In genomic region chr5:140795259-140795641, GRCh38 we compare ENCODE assay signal across 10 cellular contexts. TPM values are rescaled to one million over a fixed set of nuclear protein-coding genes. Genes with fewer than 3 reads are reported as not detected.
DNase-seq lines count a peak whose midpoint lies in the region; TF ChIP-seq lines count a peak whose summit lies in the region.
"Had no signal": no experiment of that assay in that cellular context is flagged by ENCODE, and none has a peak within 500 bp of the region (broad histone marks: within the 10 kb centered on the region; RNA-seq: fewer than 3 reads in every experiment).

No MANE protein-coding gene starts in this region.

- H3K36me3 ChIP-seq in sigmoid colon, result no peaks in the 10 kb centered on the region
- H3K36me3 ChIP-seq: tibial nerve had no signal

- TF ChIP-seq EP300 in sigmoid colon (IDR thresholded peaks at IDR 0.05), result no peak

- intact Hi-C loops in sigmoid colon (cut with DNase I), result no loop called here

- H3K9me3 ChIP-seq in sigmoid colon, result peaks cover 0 to 31% (median 25%) of the 10 kb centered on the region in 4 donors

- H3K4me3 ChIP-seq in fibroblast of villous mesenchyme (ENCODE audit: low read depth, low read length) (no peak overlapping the region), sigmoid colon (peak overlapping the region in 3 of 4 donors; percentile 16 to 28 (median 25))

- TF ChIP-seq CTCF in fibroblast of villous mesenchyme (IDR thresholded peaks at IDR 0.05; ENCODE audit: insufficient read depth, low read depth, low read length) (peak; percentile 33), sigmoid colon (IDR thresholded peaks at IDR 0.05) (no peak)

- no peaks in the 10 kb centered on the region for H3K4me1 ChIP-seq in sigmoid colon
- H3K4me1 ChIP-seq: tibial nerve had no signal

- TF ChIP-seq POLR2A in sigmoid colon (IDR thresholded peaks at IDR 0.05), result no peak

- whole genome bisulfite sequencing in sigmoid colon, 2 donors, result 26 to 47% methylated on average over 15 of the region's 15 CpGs

- DNase-seq in GM03348 (ENCODE audit: low spot score) (peak; percentile 28), NCI-H446 treated with DMSO at 0.1 percent for 48 hours (lab: John Stamatoyannopoulos, UW) (peak; percentile 30), fibroblast of villous mesenchyme (ENCODE audit: low read depth) (no peak), sigmoid colon (no peak), amniotic stem cell (lab: John Stamatoyannopoulos, UW) (no peak), T-helper 9 cell (no peak)
- DNase-seq in activated naive CD4-positive, alpha-beta T cell treated with anti-CD3 and anti-CD28 coated beads, Interleukin-2, amount 50 U/mL, for 16 hours, result no peak

- peaks cover 0 to 70% (median 0%) of the 10 kb centered on the region in 3 donors for H3K27me3 ChIP-seq in sigmoid colon
- H3K27me3 ChIP-seq: tibial nerve had no signal

- no peak overlapping the region for H3K27ac ChIP-seq in sigmoid colon
- H3K27ac ChIP-seq: tibial nerve had no signal

RNA-seq across cellular contexts. Expression of gene PCDHA2, which starts 0.6 kb away (rescaled TPM):
- total RNA-seq in fibroblast of villous mesenchyme (under 0.01 TPM in 2 replicates), sigmoid colon (under 1 TPM in 3 of 4 donors, not detected in 1; 0.28 to 0.68 (median 0.33) TPM)
- under 1 TPM in 1 of 3 donors, not detected in 2; 0.07 TPM for polyA plus RNA-seq in sigmoid colon
- total RNA-seq: dermis microvascular lymphatic vessel endothelial cell, liver had no signal
- polyA plus RNA-seq: liver had no signal

RNA-seq across cellular contexts. Expression of gene PCDHA3, which starts 5.6 kb away (rescaled TPM):
- total RNA-seq in fibroblast of villous mesenchyme (under 0.01 and 0.32 TPM in 2 replicates), sigmoid colon (1 to 10 TPM in 3 of 4 donors, under 1 TPM in 1; 0.68 to 1.2 (median 1.1) TPM)
- under 1 TPM in 1 of 3 donors, not detected in 2; 0.17 TPM for polyA plus RNA-seq in sigmoid colon
- polyA plus RNA-seq: liver had no signal

RNA-seq across cellular contexts. Expression of gene PCDHA1, which starts 9.3 kb away (rescaled TPM):
- under 0.01 TPM in 1 of 2 replicates, not detected in the other for total RNA-seq in fibroblast of villous mesenchyme
- not detected for total RNA-seq in sigmoid colon
- under 1 TPM in 1 of 3 donors, not detected in 2; 0.10 TPM for polyA plus RNA-seq in sigmoid colon
- total RNA-seq: dermis microvascular lymphatic vessel endothelial cell, liver, tibial nerve had no signal
- polyA plus RNA-seq: liver had no signal

RNA-seq across cellular contexts. Expression of gene PCDHA4, which starts 11.6 kb away (rescaled TPM):
- 0.32 and 0.43 TPM in 2 replicates for total RNA-seq in fibroblast of villous mesenchyme
- 1 to 10 TPM; 1.1 to 1.2 (median 1.1) TPM for total RNA-seq in sigmoid colon
- under 1 TPM in 1 of 3 donors, not detected in 2; 0.38 TPM for polyA plus RNA-seq in sigmoid colon

RNA-seq across cellular contexts. Expression of gene PCDHA5, which starts 26.2 kb away (rescaled TPM):
- under 0.01 TPM in 2 replicates for total RNA-seq in fibroblast of villous mesenchyme
- total RNA-seq in sigmoid colon, result 1 to 10 TPM in 1 of 4 donors, under 1 TPM in 3; 0.14 to 1.7 (median 0.43) TPM
- polyA plus RNA-seq in sigmoid colon, result under 1 TPM in 1 of 3 donors, not detected in 2; 0.09 TPM
- polyA plus RNA-seq: liver had no signal

Comparison
In these comparisons a context has a peak if more than half of its experiments do, and no peak if none do; other contexts are left out.
1. DNase-seq: peak in GM03348 (single experiment) and NCI-H446 treated with DMSO at 0.1 percent for 48 hours (single experiment); none in fibroblast of villous mesenchyme (single experiment), sigmoid colon (single experiment), activated naive CD4-positive, alpha-beta T cell treated with anti-CD3 and anti-CD28 coated beads, Interleukin-2, amount 50 U/mL, for 16 hours (single experiment), amniotic stem cell (single experiment) and T-helper 9 cell (single experiment).